In the genomic region with DNA sequence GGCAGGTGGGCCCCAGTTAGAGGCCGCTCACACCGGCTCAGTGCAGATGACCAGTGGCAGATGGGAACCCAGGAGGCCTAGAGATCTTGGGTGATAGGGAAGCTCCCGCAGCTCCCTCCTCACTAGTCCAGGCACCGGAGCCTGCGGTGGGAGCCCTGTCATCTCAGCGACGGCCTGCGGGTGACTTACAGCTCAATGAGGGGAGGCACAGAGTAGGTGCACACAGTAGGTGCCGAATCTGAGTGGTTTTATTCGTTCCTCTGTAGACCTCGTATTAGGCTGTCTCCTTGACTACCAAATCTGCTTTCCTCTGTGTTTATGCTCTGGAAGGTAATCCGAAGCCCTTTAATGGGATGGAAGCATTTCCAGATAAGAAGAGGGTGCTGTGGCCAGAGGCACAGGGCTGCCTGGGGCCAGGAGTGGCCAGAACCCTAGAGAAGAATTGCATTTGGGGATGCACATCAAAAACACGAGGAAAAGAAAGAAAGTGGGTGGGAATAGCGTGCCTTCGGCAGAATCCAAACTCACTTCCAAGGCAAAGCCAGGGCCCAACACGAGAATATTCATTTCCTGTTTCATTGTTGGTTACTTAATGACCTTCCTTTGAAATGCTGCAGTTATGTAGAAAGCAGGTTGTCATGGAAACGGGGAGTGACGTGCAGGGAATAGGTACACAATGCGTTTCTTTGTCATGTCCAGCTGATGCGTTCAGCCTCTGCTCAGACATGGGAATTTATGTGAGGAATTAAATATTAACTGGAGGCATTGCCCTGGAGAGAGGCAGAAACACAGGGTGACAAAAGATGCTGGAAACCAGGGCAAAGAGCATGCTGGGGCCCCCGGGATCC, we compare ENCODE assay signal across 1 cellular context.
TF ChIP-seq lines count a peak whose summit lies in the region.

No MANE protein-coding gene starts in this region.

TF ChIP-seq in HepG2, 621 proteins besides CTCF, POLR2A, EP300 and RAD21 (continued from another document and continues in another):
- TF ChIP-seq, protein P1, sequence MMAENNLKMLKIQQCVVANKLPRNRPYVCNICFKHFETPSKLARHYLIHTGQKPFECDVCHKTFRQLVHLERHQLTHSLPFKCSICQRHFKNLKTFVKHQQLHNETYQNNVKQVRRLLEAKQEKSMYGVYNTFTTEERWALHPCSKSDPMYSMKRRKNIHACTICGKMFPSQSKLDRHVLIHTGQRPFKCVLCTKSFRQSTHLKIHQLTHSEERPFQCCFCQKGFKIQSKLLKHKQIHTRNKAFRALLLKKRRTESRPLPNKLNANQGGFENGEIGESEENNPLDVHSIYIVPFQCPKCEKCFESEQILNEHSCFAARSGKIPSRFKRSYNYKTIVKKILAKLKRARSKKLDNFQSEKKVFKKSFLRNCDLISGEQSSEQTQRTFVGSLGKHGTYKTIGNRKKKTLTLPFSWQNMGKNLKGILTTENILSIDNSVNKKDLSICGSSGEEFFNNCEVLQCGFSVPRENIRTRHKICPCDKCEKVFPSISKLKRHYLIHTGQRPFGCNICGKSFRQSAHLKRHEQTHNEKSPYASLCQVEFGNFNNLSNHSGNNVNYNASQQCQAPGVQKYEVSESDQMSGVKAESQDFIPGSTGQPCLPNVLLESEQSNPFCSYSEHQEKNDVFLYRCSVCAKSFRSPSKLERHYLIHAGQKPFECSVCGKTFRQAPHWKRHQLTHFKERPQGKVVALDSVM (CRISPR knock-in tag; IDR thresholded peaks at IDR 0.05): 0 out of 2 replicates have a peak, but pooled peaks have one; percentile 43
- 0 out of 2 replicates have a peak, but pooled peaks have one; percentile 29 for TF ChIP-seq MYNN (CRISPR knock-in tag; IDR thresholded peaks at IDR 0.05; ENCODE audit: low read depth)
- TF ChIP-seq JARID2 (CRISPR knock-in tag; IDR thresholded peaks at IDR 0.05; ENCODE audit: insufficient replicate concordance): no peak
- peak; percentile 45; the same call in 1 of the 2 replicates for TF ChIP-seq NFKB2 (CRISPR knock-in tag; IDR thresholded peaks at IDR 0.05; ENCODE audit: borderline replicate concordance)
- no peak for TF ChIP-seq HOXD1 (CRISPR knock-in tag; IDR thresholded peaks at IDR 0.05)
- peak; percentile 80; the same call in 1 of the 2 replicates for TF ChIP-seq YEATS2 (CRISPR knock-in tag; IDR thresholded peaks at IDR 0.05; ENCODE audit: borderline replicate concordance)
- no peak for TF ChIP-seq ZC3H4 (CRISPR knock-in tag; IDR thresholded peaks at IDR 0.05; ENCODE audit: borderline replicate concordance)
- peak; percentile 44; the same call in 1 of the 2 replicates for TF ChIP-seq ZNF547 (CRISPR knock-in tag; IDR thresholded peaks at IDR 0.05)
- TF ChIP-seq ERF (CRISPR knock-in tag; IDR thresholded peaks at IDR 0.05): peak; percentile 76; the same call in 1 of the 2 replicates
- TF ChIP-seq GABPA (IDR thresholded peaks at IDR 0.05; ENCODE audit: low read depth, low read length): no peak
- TF ChIP-seq GABPA (CRISPR knock-in tag; IDR thresholded peaks at IDR 0.05; ENCODE audit: low read depth): peak; percentile 81
- peak; percentile 83 for TF ChIP-seq GATAD2A (CRISPR knock-in tag; IDR thresholded peaks at IDR 0.05)
- TF ChIP-seq EED (CRISPR knock-in tag; IDR thresholded peaks at IDR 0.05): no peak
- TF ChIP-seq ZNF260 (CRISPR knock-in tag; IDR thresholded peaks at IDR 0.05; ENCODE audit: borderline replicate concordance, low read depth): no peak
- no peak for TF ChIP-seq POLR2G (IDR thresholded peaks at IDR 0.05; ENCODE audit: low read depth, low read length)
- TF ChIP-seq, protein P2, sequence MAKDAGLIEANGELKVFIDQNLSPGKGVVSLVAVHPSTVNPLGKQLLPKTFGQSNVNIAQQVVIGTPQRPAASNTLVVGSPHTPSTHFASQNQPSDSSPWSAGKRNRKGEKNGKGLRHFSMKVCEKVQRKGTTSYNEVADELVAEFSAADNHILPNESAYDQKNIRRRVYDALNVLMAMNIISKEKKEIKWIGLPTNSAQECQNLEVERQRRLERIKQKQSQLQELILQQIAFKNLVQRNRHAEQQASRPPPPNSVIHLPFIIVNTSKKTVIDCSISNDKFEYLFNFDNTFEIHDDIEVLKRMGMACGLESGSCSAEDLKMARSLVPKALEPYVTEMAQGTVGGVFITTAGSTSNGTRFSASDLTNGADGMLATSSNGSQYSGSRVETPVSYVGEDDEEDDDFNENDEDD (CRISPR knock-in tag; IDR thresholded peaks at IDR 0.05; ENCODE audit: borderline replicate concordance): peak; percentile 73; the same call in 1 of the 2 replicates
- TF ChIP-seq FOXA1 (IDR thresholded peaks at IDR 0.05): no peak
- peak; percentile 82 for TF ChIP-seq FOXA1 (CRISPR knock-in tag; IDR thresholded peaks at IDR 0.05)
- TF ChIP-seq NFE2L2 (IDR thresholded peaks at IDR 0.05; ENCODE audit: low read length): no peak
- TF ChIP-seq HNF4G (IDR thresholded peaks at IDR 0.05; ENCODE audit: borderline replicate concordance, low read depth, low read length): peak; percentile 78; the same call in 1 of the 2 replicates
- TF ChIP-seq HNF4G (CRISPR knock-in tag; IDR thresholded peaks at IDR 0.05; ENCODE audit: borderline replicate concordance, low read depth): peak; percentile 59; the same call in 1 of the 2 replicates
- no peak for TF ChIP-seq ZNF775 (CRISPR knock-in tag; IDR thresholded peaks at IDR 0.05; ENCODE audit: borderline replicate concordance)
- TF ChIP-seq U2AF1 (optimal IDR thresholded peaks at IDR 0.05; ENCODE audit: low read depth, low read length): no peak
- TF ChIP-seq, protein P3, sequence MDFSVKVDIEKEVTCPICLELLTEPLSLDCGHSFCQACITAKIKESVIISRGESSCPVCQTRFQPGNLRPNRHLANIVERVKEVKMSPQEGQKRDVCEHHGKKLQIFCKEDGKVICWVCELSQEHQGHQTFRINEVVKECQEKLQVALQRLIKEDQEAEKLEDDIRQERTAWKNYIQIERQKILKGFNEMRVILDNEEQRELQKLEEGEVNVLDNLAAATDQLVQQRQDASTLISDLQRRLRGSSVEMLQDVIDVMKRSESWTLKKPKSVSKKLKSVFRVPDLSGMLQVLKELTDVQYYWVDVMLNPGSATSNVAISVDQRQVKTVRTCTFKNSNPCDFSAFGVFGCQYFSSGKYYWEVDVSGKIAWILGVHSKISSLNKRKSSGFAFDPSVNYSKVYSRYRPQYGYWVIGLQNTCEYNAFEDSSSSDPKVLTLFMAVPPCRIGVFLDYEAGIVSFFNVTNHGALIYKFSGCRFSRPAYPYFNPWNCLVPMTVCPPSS (IDR thresholded peaks at IDR 0.05): no peak
- TF ChIP-seq, protein P4, sequence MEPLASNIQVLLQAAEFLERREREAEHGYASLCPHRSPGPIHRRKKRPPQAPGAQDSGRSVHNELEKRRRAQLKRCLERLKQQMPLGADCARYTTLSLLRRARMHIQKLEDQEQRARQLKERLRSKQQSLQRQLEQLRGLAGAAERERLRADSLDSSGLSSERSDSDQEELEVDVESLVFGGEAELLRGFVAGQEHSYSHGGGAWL (CRISPR knock-in tag; IDR thresholded peaks at IDR 0.05): no peak; the same call in 1 of the 2 replicates
- TF ChIP-seq SAFB2 (CRISPR knock-in tag; IDR thresholded peaks at IDR 0.05; ENCODE audit: borderline replicate concordance, low read depth): no peak
- TF ChIP-seq, protein P5, sequence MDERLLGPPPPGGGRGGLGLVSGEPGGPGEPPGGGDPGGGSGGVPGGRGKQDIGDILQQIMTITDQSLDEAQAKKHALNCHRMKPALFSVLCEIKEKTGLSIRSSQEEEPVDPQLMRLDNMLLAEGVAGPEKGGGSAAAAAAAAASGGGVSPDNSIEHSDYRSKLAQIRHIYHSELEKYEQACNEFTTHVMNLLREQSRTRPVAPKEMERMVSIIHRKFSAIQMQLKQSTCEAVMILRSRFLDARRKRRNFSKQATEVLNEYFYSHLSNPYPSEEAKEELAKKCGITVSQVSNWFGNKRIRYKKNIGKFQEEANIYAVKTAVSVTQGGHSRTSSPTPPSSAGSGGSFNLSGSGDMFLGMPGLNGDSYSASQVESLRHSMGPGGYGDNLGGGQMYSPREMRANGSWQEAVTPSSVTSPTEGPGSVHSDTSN (CRISPR knock-in tag; IDR thresholded peaks at IDR 0.05): peak; percentile 83
- TF ChIP-seq CCAR2 (optimal IDR thresholded peaks at IDR 0.05; ENCODE audit: low read depth, low read length): no peak
- no peak for TF ChIP-seq CENPX (CRISPR knock-in tag; IDR thresholded peaks at IDR 0.05)
- peak; percentile 91 for TF ChIP-seq FOXK1 (CRISPR knock-in tag; IDR thresholded peaks at IDR 0.05; ENCODE audit: borderline replicate concordance, low read depth)
- no peak; the same call in none of the 2 replicates for TF ChIP-seq ZNF350 (CRISPR knock-in tag; IDR thresholded peaks at IDR 0.05; ENCODE audit: borderline replicate concordance, low read depth)
- TF ChIP-seq, protein P6, sequence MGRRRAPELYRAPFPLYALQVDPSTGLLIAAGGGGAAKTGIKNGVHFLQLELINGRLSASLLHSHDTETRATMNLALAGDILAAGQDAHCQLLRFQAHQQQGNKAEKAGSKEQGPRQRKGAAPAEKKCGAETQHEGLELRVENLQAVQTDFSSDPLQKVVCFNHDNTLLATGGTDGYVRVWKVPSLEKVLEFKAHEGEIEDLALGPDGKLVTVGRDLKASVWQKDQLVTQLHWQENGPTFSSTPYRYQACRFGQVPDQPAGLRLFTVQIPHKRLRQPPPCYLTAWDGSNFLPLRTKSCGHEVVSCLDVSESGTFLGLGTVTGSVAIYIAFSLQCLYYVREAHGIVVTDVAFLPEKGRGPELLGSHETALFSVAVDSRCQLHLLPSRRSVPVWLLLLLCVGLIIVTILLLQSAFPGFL (CRISPR knock-in tag; IDR thresholded peaks at IDR 0.05): no peak
- 0 out of 2 replicates have a peak, but pooled peaks have one; percentile 42 for TF ChIP-seq POLR2AphosphoS5 (IDR thresholded peaks at IDR 0.05; ENCODE audit: low read depth, low read length)
- no peak; the same call in 1 of the 2 replicates for TF ChIP-seq ZNF558 (CRISPR knock-in tag; IDR thresholded peaks at IDR 0.05; ENCODE audit: borderline replicate concordance)
- no peak for TF ChIP-seq NCOA5 (CRISPR knock-in tag; IDR thresholded peaks at IDR 0.05)
- TF ChIP-seq PTBP1 (IDR thresholded peaks at IDR 0.05; ENCODE audit: low read depth, low read length, poor library complexity, severe bottlenecking): no peak
- no peak for TF ChIP-seq ZNF713 (CRISPR knock-in tag; IDR thresholded peaks at IDR 0.05)
- TF ChIP-seq ZKSCAN8 (CRISPR knock-in tag; IDR thresholded peaks at IDR 0.05; ENCODE audit: borderline replicate concordance): 0 out of 2 replicates have a peak, but pooled peaks have one; percentile 49
- TF ChIP-seq ZNF788 (CRISPR knock-in tag; IDR thresholded peaks at IDR 0.05; ENCODE audit: borderline replicate concordance): peak; percentile 9; the same call in 1 of the 2 replicates
- TF ChIP-seq, protein P7, sequence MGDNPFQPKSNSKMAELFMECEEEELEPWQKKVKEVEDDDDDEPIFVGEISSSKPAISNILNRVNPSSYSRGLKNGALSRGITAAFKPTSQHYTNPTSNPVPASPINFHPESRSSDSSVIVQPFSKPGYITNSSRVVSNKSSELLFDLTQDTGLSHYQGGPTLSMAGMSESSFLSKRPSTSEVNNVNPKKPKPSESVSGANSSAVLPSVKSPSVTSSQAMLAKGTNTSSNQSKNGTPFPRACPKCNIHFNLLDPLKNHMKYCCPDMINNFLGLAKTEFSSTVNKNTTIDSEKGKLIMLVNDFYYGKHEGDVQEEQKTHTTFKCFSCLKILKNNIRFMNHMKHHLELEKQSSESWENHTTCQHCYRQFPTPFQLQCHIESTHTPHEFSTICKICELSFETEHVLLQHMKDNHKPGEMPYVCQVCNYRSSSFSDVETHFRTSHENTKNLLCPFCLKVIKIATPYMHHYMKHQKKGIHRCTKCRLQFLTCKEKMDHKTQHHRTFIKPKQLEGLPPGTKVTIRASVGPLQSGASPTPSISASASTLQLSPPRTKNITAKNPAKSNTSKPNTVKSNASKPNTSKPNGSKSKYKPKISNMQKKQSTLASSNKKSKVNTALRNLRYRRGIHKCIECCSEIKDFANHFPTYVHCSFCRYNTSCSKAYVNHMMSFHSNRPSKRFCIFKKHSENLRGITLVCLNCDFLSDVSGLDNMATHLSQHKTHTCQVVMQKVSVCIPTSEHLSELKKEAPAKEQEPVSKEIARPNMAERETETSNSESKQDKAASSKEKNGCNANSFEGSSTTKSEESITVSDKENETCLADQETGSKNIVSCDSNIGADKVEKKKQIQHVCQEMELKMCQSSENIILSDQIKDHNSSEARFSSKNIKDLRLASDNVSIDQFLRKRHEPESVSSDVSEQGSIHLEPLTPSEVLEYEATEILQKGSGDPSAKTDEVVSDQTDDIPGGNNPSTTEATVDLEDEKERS (CRISPR knock-in tag; IDR thresholded peaks at IDR 0.05): no peak
- peak; percentile 82 for TF ChIP-seq LCORL (IDR thresholded peaks at IDR 0.05)
- peak; percentile 65; the same call in 1 of the 2 replicates for TF ChIP-seq LCORL (CRISPR knock-in tag; IDR thresholded peaks at IDR 0.05)
- TF ChIP-seq ZFX (CRISPR knock-in tag; IDR thresholded peaks at IDR 0.05; ENCODE audit: low read depth): peak; percentile 65
- TF ChIP-seq CBX5 (CRISPR knock-in tag; IDR thresholded peaks at IDR 0.05; ENCODE audit: borderline replicate concordance): peak; percentile 25
- TF ChIP-seq HNF4A (CRISPR knock-in tag; IDR thresholded peaks at IDR 0.05): peak; percentile 86
- TF ChIP-seq KLF9 (CRISPR knock-in tag; IDR thresholded peaks at IDR 0.05; ENCODE audit: low read depth): peak; percentile 36; the same call in 1 of the 2 replicates
- peak; percentile 57; the same call in 1 of the 2 replicates for TF ChIP-seq ZNF12 (CRISPR knock-in tag; IDR thresholded peaks at IDR 0.05)
- TF ChIP-seq RFX1 (IDR thresholded peaks at IDR 0.05): peak; percentile 99
- peak; percentile 95 for TF ChIP-seq PHF21A (CRISPR knock-in tag; IDR thresholded peaks at IDR 0.05)
- no peak; the same call in 1 of the 2 replicates for TF ChIP-seq HHEX (CRISPR knock-in tag; IDR thresholded peaks at IDR 0.05)
- TF ChIP-seq KAT8 (CRISPR knock-in tag; IDR thresholded peaks at IDR 0.05): peak; percentile 62; the same call in 1 of the 2 replicates
- peak; percentile 91; the same call in 1 of the 2 replicates for TF ChIP-seq MAZ (IDR thresholded peaks at IDR 0.05; ENCODE audit: borderline replicate concordance, low read depth, low read length)
- no peak for TF ChIP-seq MAZ (CRISPR knock-in tag; IDR thresholded peaks at IDR 0.05; ENCODE audit: low read depth)
- TF ChIP-seq ZNF205 (CRISPR knock-in tag; IDR thresholded peaks at IDR 0.05): peak; percentile 34; the same call in 1 of the 2 replicates
